ENCODE assay signal across 8 cellular contexts in genomic region chr11:66579017-66579606, GRCh38. TPM values are rescaled to one million over a fixed set of nuclear protein-coding genes. Genes with fewer than 3 reads are reported as not detected.
DNase-seq lines count a peak whose midpoint lies in the region; ATAC-seq, FAIRE-seq and TF ChIP-seq lines count a peak whose summit lies in the region.

No MANE protein-coding gene starts in this region.

- ATAC-seq in GM18519 (IDR thresholded peaks at IDR 0.05; ENCODE audit: low FRiP score, unreplicated experiment) = no peak

- DNase-seq in AML-193 (lab: John Stamatoyannopoulos, UW) (peak; percentile 17 to 26), HFF-Myc (ENCODE audit: extremely low read depth, low read depth) (no peak), RCC 7860 (ENCODE audit: low spot score) (peak; percentile 13), fibroblast of villous mesenchyme (ENCODE audit: low read depth) (peak; percentile 75), nucleus accumbens (lab: John Stamatoyannopoulos, UW) (peak in 48 of 56 donors; percentile 13 to 87 (median 46)), superior temporal gyrus (ENCODE audit: extremely low spot score) (peak; percentile 80)
- peak; percentile 71 for DNase-seq in activated T-helper 9 cell treated with anti-CD3 and anti-CD28 coated beads, Interleukin-2, amount 50 U/mL, for 16 hours (ENCODE audit: low read depth)

- TF ChIP-seq CTCF in HFF-Myc (IDR thresholded peaks at IDR 0.05; ENCODE audit: low read depth, low read length, missing control alignments) = peak; percentile 86
- peak; percentile 84 for TF ChIP-seq CTCF in fibroblast of villous mesenchyme (IDR thresholded peaks at IDR 0.05; ENCODE audit: insufficient read depth, low read depth, low read length)

- no peak for FAIRE-seq in RCC 7860 (lab: Jason Lieb, UNC)

- H3K4me3 ChIP-seq in HFF-Myc (replicated peaks; ENCODE audit: low read depth, low read length) (no peak overlapping the region), fibroblast of villous mesenchyme (ENCODE audit: low read depth, low read length) (no peak overlapping the region)

RNA-seq across cellular contexts. Expression of gene CTSF, which starts 10.7 kb away (rescaled TPM):
- 9.9 and 12.6 TPM in 2 replicates for total RNA-seq in fibroblast of villous mesenchyme

RNA-seq across cellular contexts. Expression of gene CCDC87, which starts 13.8 kb away (rescaled TPM):
- total RNA-seq in fibroblast of villous mesenchyme = 0.43 and 0.64 TPM in 2 replicates

RNA-seq across cellular contexts. Expression of gene CCS, which starts 13.9 kb away (rescaled TPM):
- 34.5 and 35.4 TPM in 2 replicates for total RNA-seq in fibroblast of villous mesenchyme

RNA-seq across cellular contexts. Expression of gene ACTN3, which starts 32.4 kb away (rescaled TPM):
- total RNA-seq in fibroblast of villous mesenchyme = under 0.01 TPM in 1 of 2 replicates, not detected in the other

RNA-seq across cellular contexts. Expression of gene ZDHHC24, which starts 33.3 kb away (rescaled TPM):
- 9.5 and 11.0 TPM in 2 replicates for total RNA-seq in fibroblast of villous mesenchyme
